In genomic region chr12:112386726-112387125, GRCh38 we compare ENCODE assay signal across 9 cellular contexts. TPM values are rescaled to one million over a fixed set of nuclear protein-coding genes. Genes with fewer than 3 reads are reported as not detected.
DNase-seq lines count a peak whose midpoint lies in the region; ATAC-seq and TF ChIP-seq lines count a peak whose summit lies in the region.
"Had no signal": no experiment of that assay in that cellular context is flagged by ENCODE, and none has a peak within 500 bp of the region (broad histone marks: within the 10 kb centered on the region; RNA-seq: fewer than 3 reads in every experiment).

No MANE protein-coding gene starts in this region.

- no peaks in the 10 kb centered on the region for H3K9me3 Mint-ChIP-seq in brain
- H3K9me3 Mint-ChIP-seq: naive thymus-derived CD8-positive, alpha-beta T cell had no signal

- peaks cover 5% of the 10 kb centered on the region for H3K27me3 Mint-ChIP-seq in brain

- H3K36me3 Mint-ChIP-seq in brain: no peaks in the 10 kb centered on the region
- H3K36me3 Mint-ChIP-seq: naive thymus-derived CD8-positive, alpha-beta T cell had no signal

- intact Hi-C loops in left ventricle myocardium superior (cut with micrococcal nuclease): no loop called here
- intact Hi-C loops in Right ventricle myocardium superior (cut with DNase I): loop anchor here (5.0 to 10.0 kb wide), 3 partner anchors 102 to 442 kb away; no protein-coding TSS in a partner anchor

- ATAC-seq in left ventricle myocardium superior (peak; percentile 7), Right ventricle myocardium superior (ENCODE audit: poor library complexity) (no peak), GM19023 (IDR thresholded peaks at IDR 0.05; ENCODE audit: unreplicated experiment) (no peak), GM21515 (IDR thresholded peaks at IDR 0.05; ENCODE audit: unreplicated experiment) (no peak)

- H3K4me3 Mint-ChIP-seq in brain: peak overlapping the region in 3 of 5 experiments; percentile 15 to 82 (median 52)

- peaks cover 23% of the 10 kb centered on the region for H3K4me1 Mint-ChIP-seq in brain

- no peak for DNase-seq in left ventricle myocardium superior
- DNase-seq in Right ventricle myocardium superior: no peak
- DNase-seq in NCI-H226: peak; percentile 12
- DNase-seq in skeletal muscle cell (ENCODE audit: low read depth): peak; percentile 84
- DNase-seq in amygdala (lab: John Stamatoyannopoulos, UW): no peak

- no peak for TF ChIP-seq CTCF in brain (conservative IDR thresholded peaks at IDR 0.05)

- H3K4me3 ChIP-seq in skeletal muscle cell (ENCODE audit: low read depth, low read length): no peak overlapping the region

- peak overlapping the region; percentile 69 to 94 (median 88) for H3K27ac Mint-ChIP-seq in brain

RNA-seq across cellular contexts. Expression of gene HECTD4, which starts 4.5 kb away (rescaled TPM):
- total RNA-seq in left ventricle myocardium superior: 20.2 TPM
- 20.0 TPM for total RNA-seq in Right ventricle myocardium superior
- polyA plus RNA-seq in brain (ENCODE audit: insufficient read depth, low read depth, low replicate concordance): 43.0 TPM

RNA-seq across cellular contexts. Expression of gene RPL6, which starts 22.7 kb away (rescaled TPM):
- total RNA-seq in left ventricle myocardium superior: 606 TPM
- total RNA-seq in Right ventricle myocardium superior: 532 TPM
- 885 TPM for polyA plus RNA-seq in brain (ENCODE audit: insufficient read depth, low read depth, low replicate concordance)

RNA-seq across cellular contexts. Expression of gene PTPN11, which starts 32.0 kb away (rescaled TPM):
- total RNA-seq in left ventricle myocardium superior (112 TPM), Right ventricle myocardium superior (98.1 TPM)
- polyA plus RNA-seq in brain (ENCODE audit: insufficient read depth, low read depth, low replicate concordance): 32.7 TPM

Comparison
In these comparisons a context has a peak if more than half of its experiments do, and no peak if none do; other contexts are left out.
1. DNase-seq: peak in NCI-H226 (single experiment) and skeletal muscle cell (single experiment); none in left ventricle myocardium superior (single experiment), Right ventricle myocardium superior (single experiment) and amygdala (0 of 56).